Comparison of ENCODE assay signal across 8 cellular contexts in genomic region chr4:47463235-47463956, GRCh38. TPM values are rescaled to one million over a fixed set of nuclear protein-coding genes. Genes with fewer than 3 reads are reported as not detected.
A peak's percentile ranks its signal among the peaks of the same experiment; 100 is the strongest.
DNase-seq lines count a peak whose midpoint lies in the region; ATAC-seq and TF ChIP-seq lines count a peak whose summit lies in the region.

TSS of gene COMMD8 (minus strand) at chr4:47463702. CDS start at chr4:47463651, 51 bp downstream.

- H3K36me3 ChIP-seq in DOHH2 (ENCODE audit: control insufficient read depth, low read length): peaks cover 35% of the 10 kb centered on the region
- peaks cover 16% of the 10 kb centered on the region for H3K36me3 ChIP-seq in KOPT-K1 (ENCODE audit: insufficient read depth, low read length)
- no peaks in the 10 kb centered on the region for H3K36me3 ChIP-seq in Peyer's patch
- H3K36me3 ChIP-seq in muscle layer of colon (ENCODE audit: insufficient read depth, low read length): no peaks in the 10 kb centered on the region

- H3K9me3 ChIP-seq in DOHH2 (ENCODE audit: control insufficient read depth, insufficient read depth, low read length): peaks cover 6% of the 10 kb centered on the region; the same call in 1 of the 2 replicates
- no peaks in the 10 kb centered on the region for H3K9me3 ChIP-seq in KOPT-K1 (ENCODE audit: insufficient read depth, low read length, poor library complexity, severe bottlenecking)
- no peaks in the 10 kb centered on the region for H3K9me3 ChIP-seq in Peyer's patch
- no peaks in the 10 kb centered on the region for H3K9me3 ChIP-seq in muscle layer of colon (ENCODE audit: low read length)

- H3K4me3 ChIP-seq in DOHH2 (ENCODE audit: low read length) (peak within 1 kb of the TSS; percentile 89), Peyer's patch (peak within 1 kb of the TSS; percentile 73 to 83 (median 78)), muscle layer of colon (ENCODE audit: low read depth in 1 of 2, low read length in 2 of 2) (peak within 1 kb of the TSS; percentile 86 to 97)

- peak within 1 kb of the TSS; percentile 75 for H3K9ac ChIP-seq in muscle layer of colon (ENCODE audit: low read length)

- TF ChIP-seq CTCF in DOHH2 (IDR thresholded peaks at IDR 0.05; ENCODE audit: low read depth, low read length, poor library complexity, severe bottlenecking) (peak; percentile 48), Peyer's patch (IDR thresholded peaks at IDR 0.05) (peak in 4 of 6 experiments; percentile 28 to 66 (median 47))

- no peaks in the 10 kb centered on the region for H3K9me2 ChIP-seq in DOHH2 (replicated peaks; ENCODE audit: control insufficient read depth, low read length)

- peaks cover 11% of the 10 kb centered on the region for H3F3A ChIP-seq in DOHH2 (ENCODE audit: control insufficient read depth, insufficient read depth)

- TF ChIP-seq POLR2A in Peyer's patch (IDR thresholded peaks at IDR 0.05): peak; percentile 50 to 64

- peaks cover 28% of the 10 kb centered on the region for H3K79me2 ChIP-seq in DOHH2 (ENCODE audit: control insufficient read depth, low read length)

- peak; percentile 89 for ATAC-seq in GM21786 (IDR thresholded peaks at IDR 0.05; ENCODE audit: unreplicated experiment)
- ATAC-seq in esophagus mucosa: peak; percentile 97

- H3K27me3 ChIP-seq in DOHH2 (ENCODE audit: control insufficient read depth, low read length) (no peaks in the 10 kb centered on the region), Peyer's patch (no peaks in the 10 kb centered on the region), muscle layer of colon (ENCODE audit: control insufficient read depth in 1 of 2, insufficient read depth in 2 of 2, low read length in 2 of 2) (no peaks in the 10 kb centered on the region)

- H3K4me2 ChIP-seq in DOHH2 (ENCODE audit: low read length): peak within 1 kb of the TSS; percentile 96

- H3K4me1 ChIP-seq in DOHH2 (ENCODE audit: control insufficient read depth, low read length) (peaks cover 56% of the 10 kb centered on the region), Peyer's patch (peaks cover 0 to 3% (median 0%) of the 10 kb centered on the region in 4 donors), muscle layer of colon (ENCODE audit: insufficient read depth, low read length) (peaks cover 17% of the 10 kb centered on the region)

- H3K27ac ChIP-seq in DOHH2 (ENCODE audit: low read depth, low read length): peak within 1 kb of the TSS; percentile 83
- peak within 1 kb of the TSS; percentile 73 for H3K27ac ChIP-seq in KOPT-K1 (ENCODE audit: low read depth, low read length, poor library complexity, severe bottlenecking)
- H3K27ac ChIP-seq in Peyer's patch: peak within 1 kb of the TSS; percentile 71 to 93 (median 85)
- H3K27ac ChIP-seq in muscle layer of colon (ENCODE audit: low read depth, low read length): peak within 1 kb of the TSS; percentile 91

- H4K20me1 ChIP-seq in DOHH2 (ENCODE audit: control insufficient read depth, insufficient read depth, low read depth, low read length): no peaks in the 10 kb centered on the region

- DNase-seq in Peyer's patch: peak; percentile 97 to 99 (median 98)
- DNase-seq in activated T-cell treated with anti-CD3 and anti-CD28 coated beads, Interleukin-2, amount 50 U/mL, for 48 hours: peak; percentile 96 to 97
- peak; percentile 94 for DNase-seq in stimulated activated CD8-positive, alpha-beta memory T cell treated with anti-CD3 and anti-CD28 coated beads, Interleukin-7, amount 100 ng/mL, for 24 hours (ENCODE audit: low read depth)

RNA-seq across cellular contexts. Expression of gene COMMD8, which starts in this region (rescaled TPM):
- total RNA-seq in Peyer's patch: 10 to 100 TPM in 3 of 4 donors, 1 to 10 TPM in 1; 6.0 to 26.1 (median 19.1) TPM
- total RNA-seq in esophagus mucosa: 21.6 TPM

Comparison
In these comparisons a context has a peak if more than half of its experiments do, and no peak if none do; other contexts are left out.
1. Peak in every context shown above with its lines: DNase-seq, ATAC-seq, H3K4me3 ChIP-seq and H3K27ac ChIP-seq.